ENCODE assay signal across 8 cellular contexts in the genomic region with DNA sequence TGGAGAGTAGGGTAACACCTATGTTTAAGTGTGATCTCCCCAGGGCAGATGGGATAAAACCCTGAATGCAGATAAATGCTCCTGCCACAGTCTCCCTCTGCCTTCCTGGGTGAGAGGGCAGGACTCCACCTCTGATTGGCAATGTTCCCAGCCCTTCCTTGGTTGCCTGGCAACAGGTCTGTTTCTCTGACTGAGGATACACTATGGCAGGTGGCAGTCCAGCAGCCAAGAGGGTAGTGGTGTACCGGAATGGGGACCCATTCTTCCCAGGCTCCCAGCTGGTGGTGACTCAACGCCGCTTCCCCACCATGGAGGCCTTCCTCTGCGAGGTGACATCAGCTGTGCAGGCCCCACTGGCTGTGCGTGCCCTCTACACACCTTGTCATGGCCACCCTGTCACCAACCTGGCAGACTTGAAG. TPM values are rescaled to one million over a fixed set of nuclear protein-coding genes. Genes with fewer than 3 reads are reported as not detected.
A peak's percentile ranks its signal among the peaks of the same experiment; 100 is the strongest.
DNase-seq lines count a peak whose midpoint lies in the region; ATAC-seq and TF ChIP-seq lines count a peak whose summit lies in the region.

Gene DCDC2B, plus strand, starts transcription at position 199 of the 419 bp plus-strand sequence. Its CDS starts 5 bp downstream, at position 204.

- H3K4me3 Mint-ChIP-seq in IgD-negative memory B cell: peak within 1 kb of the TSS in 3 of 4 donors; percentile 43 to 78 (median 46)
- no peak within 1 kb of the TSS for H3K4me3 Mint-ChIP-seq in activated T-cell treated with anti-CD3 and anti-CD28 coated beads, Interleukin-2, amount 50 U/mL, for 4 hours

- H3K9me2 ChIP-seq in OCI-LY7 (ENCODE audit: insufficient read depth, low read length): no peaks in the 10 kb centered on the region

- POLR2A ChIA-PET in OCI-LY7 (lab: Charles Lee): no interaction called here

- H3K4me1 ChIP-seq in ACC112 (ENCODE audit: control insufficient read depth, insufficient read depth, low read length, unreplicated experiment) (peaks cover 12% of the 10 kb centered on the region), OCI-LY7 (ENCODE audit: insufficient read depth, low read length, poor library complexity, severe bottlenecking) (peaks cover 24% of the 10 kb centered on the region), left ventricle myocardium inferior (peaks cover 30% of the 10 kb centered on the region)

- H3K9me3 Mint-ChIP-seq in IgD-negative memory B cell: no peaks in the 10 kb centered on the region
- no peaks in the 10 kb centered on the region for H3K9me3 Mint-ChIP-seq in activated T-cell treated with anti-CD3 and anti-CD28 coated beads, Interleukin-2, amount 50 U/mL, for 4 hours

- no peaks in the 10 kb centered on the region for H3K27me3 ChIP-seq in ACC112 (ENCODE audit: insufficient read depth, low read length)
- no peaks in the 10 kb centered on the region for H3K27me3 ChIP-seq in left ventricle myocardium inferior (ENCODE audit: low read depth)

- H4K20me1 ChIP-seq in OCI-LY7 (ENCODE audit: insufficient read depth, low read length): no peaks in the 10 kb centered on the region

- H3K36me3 ChIP-seq in ACC112 (ENCODE audit: insufficient read depth, low read length) (no peaks in the 10 kb centered on the region), OCI-LY7 (ENCODE audit: insufficient read depth, low read length) (peaks cover 16% of the 10 kb centered on the region), left ventricle myocardium inferior (peaks cover 1% of the 10 kb centered on the region)

- no peak for ATAC-seq in HG02973 (IDR thresholded peaks at IDR 0.05; ENCODE audit: unreplicated experiment)
- ATAC-seq in activated T-cell treated with anti-CD3 and anti-CD28 coated beads, Interleukin-2, amount 50 U/mL, for 4 hours: no peak

- no peaks in the 10 kb centered on the region for H3K9me3 ChIP-seq in OCI-LY7 (ENCODE audit: low read length)
- H3K9me3 ChIP-seq in left ventricle myocardium inferior (replicated peaks): no peaks in the 10 kb centered on the region

- H3K4me2 ChIP-seq in OCI-LY7 (ENCODE audit: low read length): peak within 1 kb of the TSS; percentile 32

- BruUV-seq in OCI-LY7 (replicated peaks; lab: Mats Ljungman, UMichigan): no TSS peak

- peaks cover 2% of the 10 kb centered on the region for H3K36me3 Mint-ChIP-seq in IgD-negative memory B cell
- no peaks in the 10 kb centered on the region for H3K36me3 Mint-ChIP-seq in activated T-cell treated with anti-CD3 and anti-CD28 coated beads, Interleukin-2, amount 50 U/mL, for 4 hours (ENCODE audit: insufficient read depth)

- peaks cover 20 to 32% (median 20%) of the 10 kb centered on the region in 3 donors for H3K4me1 Mint-ChIP-seq in IgD-negative memory B cell
- H3K4me1 Mint-ChIP-seq in activated T-cell treated with anti-CD3 and anti-CD28 coated beads, Interleukin-2, amount 50 U/mL, for 4 hours (ENCODE audit: low read depth): peaks cover 15% of the 10 kb centered on the region

- H2AFZ ChIP-seq in ACC112 (ENCODE audit: low read length, unreplicated experiment) (no peak within 1 kb of the TSS), OCI-LY7 (ENCODE audit: low read length) (no peak within 1 kb of the TSS)

- peaks cover 3% of the 10 kb centered on the region for H3K27me3 Mint-ChIP-seq in IgD-negative memory B cell
- H3K27me3 Mint-ChIP-seq in activated T-cell treated with anti-CD3 and anti-CD28 coated beads, Interleukin-2, amount 50 U/mL, for 4 hours (ENCODE audit: low read depth): no peaks in the 10 kb centered on the region

- H3K27ac ChIP-seq in ACC112 (ENCODE audit: low read depth, low read length) (peak within 1 kb of the TSS; percentile 34; the same call in 1 of the 2 replicates), OCI-LY7 (ENCODE audit: low read depth, low read length, poor library complexity, severe bottlenecking) (no peak within 1 kb of the TSS), left ventricle myocardium inferior (replicated peaks) (no peak within 1 kb of the TSS)

- peak within 1 kb of the TSS; percentile 63 to 82 (median 69) for H3K27ac Mint-ChIP-seq in IgD-negative memory B cell

- intact Hi-C loops in OCI-LY7 (cut with micrococcal nuclease; ENCODE audit: unreplicated experiment) (no loop called here), left ventricle myocardium inferior (cut with micrococcal nuclease) (no loop called here)

- H3K79me2 ChIP-seq in ACC112 (ENCODE audit: control insufficient read depth, insufficient read depth, low read length, unreplicated experiment) (no peaks in the 10 kb centered on the region), OCI-LY7 (ENCODE audit: insufficient read depth, low read depth, low read length) (no peaks in the 10 kb centered on the region)

- no peak within 1 kb of the TSS for H3K4me3 ChIP-seq in ACC112 (ENCODE audit: low read depth, low read length)
- no peak within 1 kb of the TSS for H3K4me3 ChIP-seq in OCI-LY7 (ENCODE audit: low read depth, low read length, poor library complexity, severe bottlenecking)
- no peak within 1 kb of the TSS for H3K4me3 ChIP-seq in left ventricle myocardium inferior

- CTCF ChIA-PET in OCI-LY7 (lab: Charles Lee; ENCODE audit: unreplicated experiment): interaction anchor here (0.6 kb wide), 1 partner anchor 42 kb away, joined by 3 read pairs; the partner anchor contains the start of gene LCK

- DNase-seq in OCI-LY7 (ENCODE audit: low spot score): no peak
- peak; percentile 44 for DNase-seq in left ventricle myocardium inferior
- DNase-seq in stimulated activated CD4-positive, alpha-beta T cell treated with anti-CD3 and anti-CD28 coated beads, Interleukin-15, amount 100 ng/mL, for 24 hours: no peak
- DNase-seq in activated T-cell treated with anti-CD3 and anti-CD28 coated beads, Interleukin-2, amount 50 U/mL, for 4 hours: no peak
- no peak for DNase-seq in middle frontal gyrus (ENCODE audit: extremely low spot score, low spot score)

- TF ChIP-seq CTCF in OCI-LY7 (conservative IDR thresholded peaks at IDR 0.05; ENCODE audit: low read length): no peak
- no peak for TF ChIP-seq CTCF in left ventricle myocardium inferior (IDR thresholded peaks at IDR 0.05; ENCODE audit: borderline replicate concordance)

RNA-seq across cellular contexts. Expression of gene DCDC2B, which starts in this region (rescaled TPM):
- not detected for polyA plus RNA-seq in IgD-negative memory B cell
- total RNA-seq in OCI-LY7 (2014; rRNA removed; shearing (Covaris generic)): 0.06 and 0.15 TPM in 2 replicates
- total RNA-seq in OCI-LY7 (2022) (0.26 and 0.29 TPM in 2 replicates), left ventricle myocardium inferior (not detected)
- not detected for total RNA-seq in activated T-cell treated with anti-CD3 and anti-CD28 coated beads, Interleukin-2, amount 50 U/mL, for 4 hours

Comparison
In these comparisons a context has a peak if more than half of its experiments do, and no peak if none do; other contexts are left out.
1. Peak in DNase-seq in left ventricle myocardium inferior; RNA of the gene not detected or under 1 TPM.